ENCODE assay signal across 23 cellular contexts in genomic region chr2:128384956-128385355, GRCh38.
"Had no signal": no experiment of that assay in that cellular context is flagged by ENCODE, and none has a peak within 500 bp of the region (broad histone marks: within the 10 kb centered on the region; RNA-seq: fewer than 3 reads in every experiment).

No MANE protein-coding gene starts in this region.

- H3K27ac ChIP-seq: body of pancreas, epithelial cell of prostate, foreskin keratinocyte, tibial nerve, uterus had no signal

- DNase-seq: activated CD4-positive, alpha-beta T cell treated with anti-CD3 and anti-CD28 coated beads, Interleukin-2, amount 10 ng/mL, durations not matched to agents 7 days and 5 days; activated CD4-positive, CD25-positive, alpha-beta regulatory T cell; activated CD8-positive, alpha-beta memory T cell treated with anti-CD3 and anti-CD28 coated beads, Interleukin-2, amount 50 U/mL, for 48 hours; activated gamma-delta T cell; activated T-cell treated with anti-CD3 and anti-CD28 coated beads, Interleukin-2, amount 50 U/mL, for 48 hours; foreskin keratinocyte; hippocampal formation; left colon; occipital lobe; SK-N-SH; small intestine; stimulated activated CD4-positive, alpha-beta T cell treated with anti-CD3 and anti-CD28 coated beads, Interleukin-4, amount 100 ng/mL, for 1 hour; T-cell had no signal

- H3K27me3 ChIP-seq: body of pancreas, foreskin keratinocyte, tibial nerve, uterus had no signal

- ATAC-seq: body of pancreas, foreskin keratinocyte, left colon, T-cell had no signal

- H3K27me3 Mint-ChIP-seq: activated naive CD8-positive, alpha-beta T cell had no signal

- H3K9me3 Mint-ChIP-seq: activated CD4-positive, alpha-beta T cell treated with anti-CD3 and anti-CD28 coated beads, Interleukin-2, amount 10 ng/mL, durations not matched to agents 7 days and 5 days; endodermal cell; mesothelial cell of epicardium; nephron; T-cell had no signal

- H3K9me3 ChIP-seq: body of pancreas, SK-N-SH, tibial nerve, uterus had no signal

- H3K4me1 ChIP-seq: foreskin keratinocyte had no signal

- H3K4me3 Mint-ChIP-seq: activated CD4-positive, alpha-beta T cell treated with anti-CD3 and anti-CD28 coated beads, Interleukin-2, amount 10 ng/mL, durations not matched to agents 7 days and 5 days; activated naive CD8-positive, alpha-beta T cell; endodermal cell; mesothelial cell of epicardium; nephron; T-cell had no signal

- H3K36me3 Mint-ChIP-seq: activated naive CD8-positive, alpha-beta T cell; mesothelial cell of epicardium; T-cell had no signal

- H3K4me3 ChIP-seq: body of pancreas, lung, tibial nerve, uterus had no signal

- H3K36me3 ChIP-seq: tibial nerve, uterus had no signal

- H3K27ac Mint-ChIP-seq: activated CD4-positive, alpha-beta T cell treated with anti-CD3 and anti-CD28 coated beads, Interleukin-2, amount 10 ng/mL, durations not matched to agents 7 days and 5 days; activated naive CD8-positive, alpha-beta T cell; endodermal cell; mesothelial cell of epicardium; progenitor cell of endocrine pancreas; T-cell had no signal

- H3K4me1 Mint-ChIP-seq: activated CD4-positive, alpha-beta T cell treated with anti-CD3 and anti-CD28 coated beads, Interleukin-2, amount 10 ng/mL, durations not matched to agents 7 days and 5 days had no signal
